9 cellular contexts compared by ENCODE assay signal in genomic region chr1:184483101-184483813, GRCh38.
DNase-seq lines count a peak whose midpoint lies in the region; TF ChIP-seq lines count a peak whose summit lies in the region.
"Had no signal": no experiment of that assay in that cellular context is flagged by ENCODE, and none has a peak within 500 bp of the region (broad histone marks: within the 10 kb centered on the region; RNA-seq: fewer than 3 reads in every experiment).

No MANE protein-coding gene starts in this region.

- H3K36me3 Mint-ChIP-seq in CD8-positive, alpha-beta memory T cell = peaks cover 2 to 4% (median 4%) of the 10 kb centered on the region in 3 donors

- peak overlapping the region; percentile 68 to 79 (median 78) for H3K27ac ChIP-seq in sigmoid colon
- no peak overlapping the region for H3K27ac ChIP-seq in CD8-positive, alpha-beta memory T cell (ENCODE audit: low read depth, low read length)

- in situ Hi-C loops in SK-MEL-5 (cut with HindIII; ENCODE audit: low pct_unique_long_range_greater_than_20kb, low sequenced_read_pairs) = no loop called here

- H3K9me3 Mint-ChIP-seq in CD8-positive, alpha-beta memory T cell = peaks cover 0 to 3% (median 0%) of the 10 kb centered on the region in 5 donors

- no peaks in the 10 kb centered on the region for H3K27me3 ChIP-seq in sigmoid colon
- no peaks in the 10 kb centered on the region for H3K27me3 ChIP-seq in CD8-positive, alpha-beta memory T cell (ENCODE audit: insufficient read depth, low read length, poor library complexity, severe bottlenecking)

- H3K4me1 ChIP-seq in sigmoid colon = peaks cover 0 to 73% (median 67%) of the 10 kb centered on the region in 4 donors
- H3K4me1 ChIP-seq in CD8-positive, alpha-beta memory T cell (ENCODE audit: insufficient read depth, low read length) = no peaks in the 10 kb centered on the region

- peak in 2 of 4 donors; percentile 19 to 54 for TF ChIP-seq EP300 in sigmoid colon (IDR thresholded peaks at IDR 0.05)

- H3K9me3 ChIP-seq in sigmoid colon = no peaks in the 10 kb centered on the region
- H3K9me3 ChIP-seq in CD8-positive, alpha-beta memory T cell (ENCODE audit: low read length) = no peaks in the 10 kb centered on the region

- TF ChIP-seq CTCF in GM12864 (IDR thresholded peaks at IDR 0.05; ENCODE audit: low read depth, low read length, missing control alignments) (peak; percentile 32), sigmoid colon (IDR thresholded peaks at IDR 0.05) (peak in 1 of 4 experiments; percentile 11)

- TF ChIP-seq POLR2A in sigmoid colon (IDR thresholded peaks at IDR 0.05) = no peak

- H3K4me3 Mint-ChIP-seq in CD8-positive, alpha-beta memory T cell = no peak overlapping the region

- POLR2A ChIA-PET in CD8-positive, alpha-beta memory T cell (lab: Charles Lee) = no interaction called here

- H3K4me1 Mint-ChIP-seq in CD8-positive, alpha-beta memory T cell = peaks cover 0 to 4% (median 1%) of the 10 kb centered on the region in 3 donors

- no peak for DNase-seq in GM12864 (ENCODE audit: low read depth)
- DNase-seq in SK-MEL-5 (ENCODE audit: low read depth, low spot score) = peak; percentile 47
- peak; percentile 53 for DNase-seq in glomerular visceral epithelial cell (ENCODE audit: extremely low spot score)
- peak; percentile 88 for DNase-seq in sigmoid colon
- DNase-seq in CD8-positive, alpha-beta memory T cell = no peak
- DNase-seq in nucleus accumbens (lab: John Stamatoyannopoulos, UW) = no peak
- no peak for DNase-seq in LoVo (ENCODE audit: low spot score)
- no peak for DNase-seq in NCI-H2107 treated with DMSO at 0.1 percent for 48 hours (lab: John Stamatoyannopoulos, UW; ENCODE audit: unreplicated experiment)
- DNase-seq: NCI-H2029 treated with DMSO at 0.1 percent for 48 hours had no signal

- intact Hi-C loops in sigmoid colon (cut with DNase I) = loop anchor here (2.0 to 10.0 kb wide), 2 partner anchors 94 to 182 kb away; no protein-coding TSS in a partner anchor

- peaks cover 0 to 10% (median 4%) of the 10 kb centered on the region in 4 donors for H3K36me3 ChIP-seq in sigmoid colon
- no peaks in the 10 kb centered on the region for H3K36me3 ChIP-seq in CD8-positive, alpha-beta memory T cell (ENCODE audit: insufficient read depth, low read length)

- CTCF ChIA-PET in CD8-positive, alpha-beta memory T cell (lab: Charles Lee) = no interaction called here

- no peaks in the 10 kb centered on the region for H3K27me3 Mint-ChIP-seq in CD8-positive, alpha-beta memory T cell

- no peak overlapping the region for H3K4me3 ChIP-seq in GM12864 (ENCODE audit: low read depth, low read length)
- no peak overlapping the region for H3K4me3 ChIP-seq in sigmoid colon
- no peak overlapping the region for H3K4me3 ChIP-seq in CD8-positive, alpha-beta memory T cell (ENCODE audit: low read length)

- 71 to 75% methylated on average over 3 of the region's 3 CpGs for WGBS in sigmoid colon, 2 donors

- H3K27ac Mint-ChIP-seq in CD8-positive, alpha-beta memory T cell = no peak overlapping the region

Comparison
In these comparisons a context has a peak if more than half of its experiments do, and no peak if none do; other contexts are left out.
1. DNase-seq: peak in SK-MEL-5 (single experiment), glomerular visceral epithelial cell (single experiment) and sigmoid colon (single experiment); none in GM12864 (single experiment), CD8-positive, alpha-beta memory T cell (0 of 5), nucleus accumbens (0 of 56), LoVo (single experiment) and NCI-H2107 treated with DMSO at 0.1 percent for 48 hours (single experiment).